Comparison of ENCODE assay signal across 8 cellular contexts in genomic region chr5:36874465-36874864, GRCh38. TPM values are rescaled to one million over a fixed set of nuclear protein-coding genes. Genes with fewer than 3 reads are reported as not detected.
A peak's percentile ranks its signal among the peaks of the same experiment; 100 is the strongest.
DNase-seq lines count a peak whose midpoint lies in the region; ATAC-seq and TF ChIP-seq lines count a peak whose summit lies in the region.

No MANE protein-coding gene starts in this region.

- no peaks in the 10 kb centered on the region for H3K9me3 ChIP-seq in iPS-15b (ENCODE audit: control insufficient read depth, insufficient read depth, low read length)

- peaks cover 64% of the 10 kb centered on the region for H3K4me1 Mint-ChIP-seq in activated T-cell treated with anti-CD3 and anti-CD28 coated beads, Interleukin-2, amount 50 U/mL, for 72 hours (ENCODE audit: low read depth)

- H3K36me3 ChIP-seq in iPS-15b (ENCODE audit: control insufficient read depth, insufficient read depth, low read length), result no peaks in the 10 kb centered on the region

- H3K4me3 ChIP-seq in WI38 (ENCODE audit: low read depth, low read length) (peak overlapping the region; percentile 90), iPS-15b (ENCODE audit: low read depth, low read length) (peak overlapping the region; percentile 98)

- H3K4me1 ChIP-seq in iPS-15b (ENCODE audit: control insufficient read depth, insufficient read depth, low read length), result peaks cover 6% of the 10 kb centered on the region

- DNase-seq in activated T-cell treated with anti-CD3 and anti-CD28 coated beads, Interleukin-2, amount 50 U/mL, for 72 hours, result no peak
- DNase-seq in activated T-cell treated with anti-CD3 and anti-CD28 coated beads for 4 hours (no peak), superior temporal gyrus (ENCODE audit: extremely low spot score) (peak; percentile 53), GM13977 (ENCODE audit: low spot score) (no peak)
- DNase-seq in stimulated activated naive CD4-positive, alpha-beta T cell (lab: John Stamatoyannopoulos, UW), result no peak

- no peak overlapping the region for H3K9ac ChIP-seq in iPS-15b (ENCODE audit: low read depth, low read length)

- in situ Hi-C loops in GM13977 (cut with MboI; ENCODE audit: low pct_unique_long_range_greater_than_20kb, low sequenced_read_pairs, unreplicated experiment), result no loop called here

- TF ChIP-seq CTCF in WI38 (IDR thresholded peaks at IDR 0.05; ENCODE audit: low read depth, low read length) (no peak), GM13977 (IDR thresholded peaks at IDR 0.05; ENCODE audit: extremely low read depth, insufficient read depth, missing control alignments) (no peak)

- H3K27me3 Mint-ChIP-seq in activated T-cell treated with anti-CD3 and anti-CD28 coated beads, Interleukin-2, amount 50 U/mL, for 72 hours (ENCODE audit: low read depth), result no peaks in the 10 kb centered on the region

- no peaks in the 10 kb centered on the region for H3K9me3 Mint-ChIP-seq in activated T-cell treated with anti-CD3 and anti-CD28 coated beads, Interleukin-2, amount 50 U/mL, for 72 hours

- peak overlapping the region; percentile 92 to 93 for H3K4me3 Mint-ChIP-seq in activated T-cell treated with anti-CD3 and anti-CD28 coated beads, Interleukin-2, amount 50 U/mL, for 72 hours

- H3K27me3 ChIP-seq in iPS-15b (ENCODE audit: control insufficient read depth, insufficient read depth, low read length), result no peaks in the 10 kb centered on the region

- no peak for ATAC-seq in activated T-cell treated with anti-CD3 and anti-CD28 coated beads, Interleukin-2, amount 50 U/mL, for 72 hours (replicated peaks in 1 of 2)
- ATAC-seq in HG02884 (IDR thresholded peaks at IDR 0.05; ENCODE audit: unreplicated experiment), result no peak

- peak overlapping the region; percentile 99 for H3K27ac Mint-ChIP-seq in activated T-cell treated with anti-CD3 and anti-CD28 coated beads, Interleukin-2, amount 50 U/mL, for 72 hours

- peaks cover 7 to 10% of the 10 kb centered on the region in 2 donors for H3K36me3 Mint-ChIP-seq in activated T-cell treated with anti-CD3 and anti-CD28 coated beads, Interleukin-2, amount 50 U/mL, for 72 hours (ENCODE audit: insufficient read depth in 2 of 2)

RNA-seq across cellular contexts. Expression of gene NIPBL, which starts 2.1 kb away (rescaled TPM):
- total RNA-seq in activated T-cell treated with anti-CD3 and anti-CD28 coated beads, Interleukin-2, amount 50 U/mL, for 72 hours, result 10 to 100 TPM; 56.3 to 60.9 TPM
